In genomic region chr2:47050021-47050760, GRCh38 we compare ENCODE assay signal across 22 cellular contexts.
DNase-seq lines count a peak whose midpoint lies in the region; ATAC-seq, FAIRE-seq and TF ChIP-seq lines count a peak whose summit lies in the region.
"Had no signal": no experiment of that assay in that cellular context is flagged by ENCODE, and none has a peak within 500 bp of the region (broad histone marks: within the 10 kb centered on the region; RNA-seq: fewer than 3 reads in every experiment).

No MANE protein-coding gene starts in this region.

- H3K27me3 Mint-ChIP-seq in activated CD4-positive, alpha-beta T cell treated with anti-CD3 and anti-CD28 coated beads, Interleukin-2, amount 10 ng/mL, durations not matched to agents 24 days and 14 days = no peaks in the 10 kb centered on the region
- peaks cover 9% of the 10 kb centered on the region for H3K27me3 Mint-ChIP-seq in glutamatergic neuron (ENCODE audit: unreplicated experiment)
- H3K27me3 Mint-ChIP-seq: activated CD4-positive, alpha-beta T cell treated with anti-CD3 and anti-CD28 coated beads, Interleukin-2, amount 10 ng/mL, durations not matched to agents 7 days and 5 days; memory B cell; naive B cell had no signal

- TF ChIP-seq CTCF in adrenal gland (IDR thresholded peaks at IDR 0.05) = no peak
- TF ChIP-seq CTCF in HepG2 (CRISPR knock-in tag; IDR thresholded peaks at IDR 0.05) = no peak
- no peak for TF ChIP-seq CTCF in glutamatergic neuron (IDR thresholded peaks at IDR 0.05; ENCODE audit: partially characterized antibody, unreplicated experiment)

- H3K27me3 ChIP-seq in adrenal gland = no peaks in the 10 kb centered on the region
- H3K27me3 ChIP-seq in HepG2 (ENCODE audit: control insufficient read depth in 1 of 2, insufficient read depth in 2 of 2, low read length in 2 of 2) = no peaks in the 10 kb centered on the region
- no peaks in the 10 kb centered on the region for H3K27me3 ChIP-seq in stomach smooth muscle (ENCODE audit: control insufficient read depth in 1 of 2, insufficient read depth in 2 of 2, low read length in 2 of 2)

- no peak for TF ChIP-seq RAD21 in HepG2 (CRISPR knock-in tag; IDR thresholded peaks at IDR 0.05)

- H3K4me1 Mint-ChIP-seq in activated CD4-positive, alpha-beta T cell treated with anti-CD3 and anti-CD28 coated beads, Interleukin-2, amount 10 ng/mL, durations not matched to agents 24 days and 14 days = peaks cover 4% of the 10 kb centered on the region
- no peaks in the 10 kb centered on the region for H3K4me1 Mint-ChIP-seq in stimulated activated effector memory CD8-positive, alpha-beta T cell treated with anti-CD3 and anti-CD28 coated beads, Interleukin-12 subunit alpha, Interleukin-12 subunit beta, amount 100 ng/mL, for 72 hours
- H3K4me1 Mint-ChIP-seq in glutamatergic neuron (ENCODE audit: low read depth, unreplicated experiment) = peaks cover 2% of the 10 kb centered on the region
- H3K4me1 Mint-ChIP-seq: immature natural killer cell had no signal

- DNase-seq in activated CD4-positive, alpha-beta T cell treated with anti-CD3 and anti-CD28 coated beads, Interleukin-2, amount 10 ng/mL, durations not matched to agents 24 days and 14 days = no peak
- DNase-seq in activated CD4-positive, alpha-beta T cell treated with anti-CD3 and anti-CD28 coated beads, Interleukin-2, amount 50 U/mL, for 1 hour = no peak
- DNase-seq in adrenal gland (no peak), HepG2 (ENCODE audit: low spot score) (no peak), kidney tubule cell (ENCODE audit: low spot score) (no peak), glutamatergic neuron (no peak)
- DNase-seq in stimulated activated effector memory CD8-positive, alpha-beta T cell treated with anti-CD3 and anti-CD28 coated beads, Interleukin-12 subunit alpha, Interleukin-12 subunit beta, amount 100 ng/mL, for 72 hours (ENCODE audit: low spot score in 2 of 2) = no peak
- DNase-seq: 8988T; activated CD4-positive, alpha-beta T cell treated with anti-CD3 and anti-CD28 coated beads, Interleukin-2, amount 10 ng/mL, durations not matched to agents 7 days and 5 days; activated T-cell treated with anti-CD3 and anti-CD28 coated beads for 4 hours; AML-193; COR-L47; immature natural killer cell; naive B cell; NCI-H1694; NCI-H2171 treated with DMSO at 0.1 percent for 48 hours; NCI-H526; stimulated activated naive CD4-positive, alpha-beta T cell; trophoblast cell had no signal

- no peaks in the 10 kb centered on the region for H3K79me2 ChIP-seq in HepG2 (ENCODE audit: insufficient read depth, low read length)

- TF ChIP-seq EP300 in HepG2 (IDR thresholded peaks at IDR 0.05; ENCODE audit: low read depth in 2 of 2, low read length in 2 of 2) (no peak), HepG2 (CRISPR knock-in tag; IDR thresholded peaks at IDR 0.05; ENCODE audit: borderline replicate concordance) (no peak)

- no peak overlapping the region for H3K4me3 Mint-ChIP-seq in activated CD4-positive, alpha-beta T cell treated with anti-CD3 and anti-CD28 coated beads, Interleukin-2, amount 10 ng/mL, durations not matched to agents 24 days and 14 days
- H3K4me3 Mint-ChIP-seq in stimulated activated effector memory CD8-positive, alpha-beta T cell treated with anti-CD3 and anti-CD28 coated beads, Interleukin-12 subunit alpha, Interleukin-12 subunit beta, amount 100 ng/mL, for 72 hours = no peak overlapping the region
- no peak overlapping the region for H3K4me3 Mint-ChIP-seq in glutamatergic neuron (ENCODE audit: unreplicated experiment)
- H3K4me3 Mint-ChIP-seq: activated CD4-positive, alpha-beta T cell treated with anti-CD3 and anti-CD28 coated beads, Interleukin-2, amount 10 ng/mL, durations not matched to agents 7 days and 5 days; immature natural killer cell; memory B cell had no signal

- POLR2A ChIA-PET in HepG2 (lab: Yijun Ruan, JAX) = interaction anchor here (1.3 to 1.6 kb wide), 4 partner anchors 20 to 29 kb away, joined by 4 to 9 read pairs (median 6); no protein-coding TSS in a partner anchor

- H3K36me3 ChIP-seq in adrenal gland (replicated peaks in 1 of 2) (peaks cover 0 to 57% of the 10 kb centered on the region in 2 donors), HepG2 (replicated peaks in 1 of 2; ENCODE audit: control insufficient read depth in 1 of 2, insufficient read depth in 2 of 2, low read length in 2 of 2) (peaks cover 25 to 59% of the 10 kb centered on the region in 2 experiments), stomach smooth muscle (ENCODE audit: control insufficient read depth in 2 of 2, insufficient read depth in 2 of 2, low read length in 2 of 2) (peaks cover 21 to 42% of the 10 kb centered on the region in 2 donors)

- CTCF ChIA-PET in HepG2 (lab: Yijun Ruan, JAX; ENCODE audit: low intra/inter-chr PET ratio, low total read pairs) = no interaction called here

- H3K9me3 ChIP-seq in adrenal gland (replicated peaks in 1 of 3) (no peaks in the 10 kb centered on the region), HepG2 (ENCODE audit: low read length) (no peaks in the 10 kb centered on the region), stomach smooth muscle (ENCODE audit: control insufficient read depth in 2 of 2, low read length in 2 of 2) (no peaks in the 10 kb centered on the region)

- H3K4me3 ChIP-seq in adrenal gland (no peak overlapping the region), HepG2 (replicated peaks in 1 of 3; ENCODE audit: insufficient read depth in 1 of 3, low read depth in 2 of 3, low read length in 3 of 3) (no peak overlapping the region), stomach smooth muscle (ENCODE audit: low read length in 2 of 2) (no peak overlapping the region)

- ATAC-seq in HepG2 = peak; percentile 67
- ATAC-seq in stimulated activated effector memory CD8-positive, alpha-beta T cell treated with anti-CD3 and anti-CD28 coated beads, Interleukin-12 subunit alpha, Interleukin-12 subunit beta, amount 100 ng/mL, for 72 hours = no peak

- in situ Hi-C loops in HepG2 (cut with HindIII; ENCODE audit: extremely low pct_ligation_motif_present, low pct_unique_long_range_greater_than_20kb) = no loop called here

- 53 to 73% (median 61%) methylated on average over 3 to 6 of the region's 6 CpGs for WGBS in adrenal gland, 4 donors
- WGBS in HepG2 (ENCODE audit: low lambda C conversion rate) = 75% methylated on average over 5 of the region's 6 CpGs

- no peaks in the 10 kb centered on the region for H4K20me1 ChIP-seq in HepG2 (ENCODE audit: insufficient read depth, low read length)

- FAIRE-seq in HepG2 (lab: Jason Lieb, UNC) = peak; percentile 82

- intact Hi-C loops in activated CD4-positive, alpha-beta T cell treated with anti-CD3 and anti-CD28 coated beads, Interleukin-2, amount 10 ng/mL, durations not matched to agents 24 days and 14 days (cut with micrococcal nuclease) = no loop called here
- intact Hi-C loops in adrenal gland (cut with DNase I) (no loop called here), HepG2 (cut with micrococcal nuclease; ENCODE audit: unreplicated experiment) (no loop called here)

- H3K4me1 ChIP-seq in adrenal gland (replicated peaks in 1 of 2) (peaks cover 0 to 3% of the 10 kb centered on the region in 2 donors), HepG2 (ENCODE audit: insufficient read depth, low read length) (peaks cover 26% of the 10 kb centered on the region), stomach smooth muscle (ENCODE audit: control insufficient read depth, insufficient read depth, low read length) (peaks cover 33% of the 10 kb centered on the region)

- peak overlapping the region in 3 of 5 donors; percentile 3 to 68 (median 52) for H3K27ac ChIP-seq in adrenal gland
- H3K27ac ChIP-seq in HepG2 (ENCODE audit: extremely low read length, insufficient read depth, low read length) = peak overlapping the region; percentile 75
- peak overlapping the region; percentile 67 for H3K27ac ChIP-seq in stomach smooth muscle (ENCODE audit: low read length)

- BruUV-seq in HepG2 (replicated peaks; lab: Mats Ljungman, UMichigan) = no TSS peak

- no peaks in the 10 kb centered on the region for H3K9me3 Mint-ChIP-seq in activated CD4-positive, alpha-beta T cell treated with anti-CD3 and anti-CD28 coated beads, Interleukin-2, amount 10 ng/mL, durations not matched to agents 24 days and 14 days
- H3K9me3 Mint-ChIP-seq in stimulated activated effector memory CD8-positive, alpha-beta T cell treated with anti-CD3 and anti-CD28 coated beads, Interleukin-12 subunit alpha, Interleukin-12 subunit beta, amount 100 ng/mL, for 72 hours = no peaks in the 10 kb centered on the region
- peaks cover 4% of the 10 kb centered on the region for H3K9me3 Mint-ChIP-seq in glutamatergic neuron (ENCODE audit: unreplicated experiment)
- H3K9me3 Mint-ChIP-seq: activated CD4-positive, alpha-beta T cell treated with anti-CD3 and anti-CD28 coated beads, Interleukin-2, amount 10 ng/mL, durations not matched to agents 7 days and 5 days; activated naive CD4-positive, alpha-beta T cell treated with anti-CD3 and anti-CD28 coated beads, Interleukin-2, amount 50 U/mL, for 72 hours; memory B cell; naive B cell had no signal

- H3K27ac Mint-ChIP-seq in activated CD4-positive, alpha-beta T cell treated with anti-CD3 and anti-CD28 coated beads, Interleukin-2, amount 10 ng/mL, durations not matched to agents 24 days and 14 days = peak overlapping the region; percentile 56
- no peak overlapping the region for H3K27ac Mint-ChIP-seq in stimulated activated effector memory CD8-positive, alpha-beta T cell treated with anti-CD3 and anti-CD28 coated beads, Interleukin-12 subunit alpha, Interleukin-12 subunit beta, amount 100 ng/mL, for 72 hours
- no peak overlapping the region for H3K27ac Mint-ChIP-seq in glutamatergic neuron (ENCODE audit: unreplicated experiment)
- H3K27ac Mint-ChIP-seq: activated CD4-positive, alpha-beta T cell treated with anti-CD3 and anti-CD28 coated beads, Interleukin-2, amount 10 ng/mL, durations not matched to agents 7 days and 5 days; immature natural killer cell had no signal

- H3K4me2 ChIP-seq in HepG2 (ENCODE audit: low read depth, low read length) = peak overlapping the region; percentile 23; the same call in 1 of the 2 replicates

- peaks cover 41% of the 10 kb centered on the region for H3K36me3 Mint-ChIP-seq in activated CD4-positive, alpha-beta T cell treated with anti-CD3 and anti-CD28 coated beads, Interleukin-2, amount 10 ng/mL, durations not matched to agents 24 days and 14 days (ENCODE audit: low read depth)
- H3K36me3 Mint-ChIP-seq in stimulated activated effector memory CD8-positive, alpha-beta T cell treated with anti-CD3 and anti-CD28 coated beads, Interleukin-12 subunit alpha, Interleukin-12 subunit beta, amount 100 ng/mL, for 72 hours = peaks cover 45% of the 10 kb centered on the region
- H3K36me3 Mint-ChIP-seq in glutamatergic neuron (ENCODE audit: unreplicated experiment) = no peaks in the 10 kb centered on the region

- no peak for TF ChIP-seq POLR2A in adrenal gland (IDR thresholded peaks at IDR 0.05)
- no peak for TF ChIP-seq POLR2A in HepG2 (IDR thresholded peaks at IDR 0.05; ENCODE audit: insufficient read depth in 1 of 2, low read depth in 2 of 2, low read length in 2 of 2)

- H3K9ac ChIP-seq in HepG2 (ENCODE audit: insufficient read depth, low read depth, low read length) = peak overlapping the region; percentile 18
- no peak overlapping the region for H3K9ac ChIP-seq in stomach smooth muscle (ENCODE audit: low read length in 2 of 2)

- no peak overlapping the region for H2AFZ ChIP-seq in HepG2 (ENCODE audit: low read length)

TF ChIP-seq in HepG2, 621 proteins besides CTCF, POLR2A, EP300 and RAD21 (continues in another document):
- TF ChIP-seq ZBTB7B (CRISPR knock-in tag; IDR thresholded peaks at IDR 0.05) = peak; percentile 63; the same call in 1 of the 2 replicates
- 0 out of 2 replicates have a peak, but pooled peaks have one; percentile 22 for TF ChIP-seq NCOA2 (CRISPR knock-in tag; IDR thresholded peaks at IDR 0.05)
